ENCODE assay signal across 8 cellular contexts in the genomic region with DNA sequence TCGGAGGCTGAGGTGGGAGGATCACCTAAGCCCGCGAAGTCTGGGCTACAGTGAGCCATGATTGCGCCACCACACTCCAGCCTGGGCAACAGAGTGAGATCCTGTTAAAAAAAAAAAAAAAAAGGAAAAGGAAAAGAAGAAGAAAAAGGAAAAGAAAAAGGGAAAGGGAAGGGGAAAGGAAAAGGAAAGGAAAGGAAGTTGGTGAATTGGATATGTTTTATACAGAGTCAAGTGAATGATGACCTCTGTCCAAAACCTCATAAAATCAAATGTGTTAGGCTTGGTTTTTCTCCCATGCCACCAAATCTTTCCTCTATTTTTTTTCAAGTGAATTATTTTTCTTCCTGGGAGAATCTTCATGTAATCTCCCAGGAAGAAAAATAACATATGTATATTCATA.
"Had no signal": no experiment of that assay in that cellular context is flagged by ENCODE, and none has a peak within 500 bp of the region (broad histone marks: within the 10 kb centered on the region; RNA-seq: fewer than 3 reads in every experiment).

No MANE protein-coding gene starts in this region.

- H3K4me3 ChIP-seq: GM23248, HAP-1 had no signal

- H3K27ac ChIP-seq: GM23248 had no signal

- H3K36me3 ChIP-seq: HAP-1 had no signal

- FAIRE-seq: HTR-8/SVneo had no signal

- H3K9ac ChIP-seq: GM23248 had no signal

- DNase-seq: GM23248, GOT3, H7, IMR-90, KBM-7 had no signal

- ATAC-seq: HCT116 had no signal
